8 cellular contexts compared by ENCODE assay signal in genomic region chr3:61371123-61371522, GRCh38.
A peak's percentile ranks its signal among the peaks of the same experiment; 100 is the strongest.
DNase-seq lines count a peak whose midpoint lies in the region; ATAC-seq and TF ChIP-seq lines count a peak whose summit lies in the region.

No MANE protein-coding gene starts in this region.

- no peak overlapping the region for H3K4me3 Mint-ChIP-seq in GM23338
- H3K4me3 Mint-ChIP-seq in activated CD8-positive, alpha-beta memory T cell treated with anti-CD3 and anti-CD28 coated beads, Interleukin-2, amount 10 ng/mL, durations not matched to agents 7 days and 5 days = no peak overlapping the region

- H3F3A ChIP-seq in GM23338 (replicated peaks; ENCODE audit: low read depth) = no peaks in the 10 kb centered on the region

- H3K9me2 ChIP-seq in GM23338 (ENCODE audit: insufficient read depth) = no peaks in the 10 kb centered on the region

- DNase-seq in ELR (ENCODE audit: low read depth) (peak; percentile 19), GM23338 (ENCODE audit: low spot score) (peak; percentile 56), RPMI8226 (peak; percentile 27), iPS DF 6.9 (ENCODE audit: low read depth, low spot score) (peak; percentile 9)
- DNase-seq in activated CD8-positive, alpha-beta memory T cell treated with anti-CD3 and anti-CD28 coated beads, Interleukin-2, amount 10 ng/mL, durations not matched to agents 7 days and 5 days = no peak

- no peaks in the 10 kb centered on the region for H3K27me3 ChIP-seq in GM23338 (ENCODE audit: insufficient read depth)
- H3K27me3 ChIP-seq in iPS DF 6.9 (ENCODE audit: control insufficient read depth, insufficient read depth, low read length) = no peaks in the 10 kb centered on the region

- H3K36me3 ChIP-seq in GM23338 (ENCODE audit: insufficient read depth) = no peaks in the 10 kb centered on the region
- no peaks in the 10 kb centered on the region for H3K36me3 ChIP-seq in iPS DF 6.9 (ENCODE audit: control insufficient read depth, insufficient read depth, low read length)

- no peak overlapping the region for H3K4me3 ChIP-seq in GM23338
- no peak overlapping the region for H3K4me3 ChIP-seq in iPS DF 6.9 (ENCODE audit: low read length)

- no peak overlapping the region for H3K27ac Mint-ChIP-seq in GM23338
- no peak overlapping the region for H3K27ac Mint-ChIP-seq in activated CD8-positive, alpha-beta memory T cell treated with anti-CD3 and anti-CD28 coated beads, Interleukin-2, amount 10 ng/mL, durations not matched to agents 7 days and 5 days

- no peaks in the 10 kb centered on the region; the same call in 2 of the 3 replicates for H3K4me1 Mint-ChIP-seq in GM23338
- no peaks in the 10 kb centered on the region for H3K4me1 Mint-ChIP-seq in activated CD8-positive, alpha-beta memory T cell treated with anti-CD3 and anti-CD28 coated beads, Interleukin-2, amount 10 ng/mL, durations not matched to agents 7 days and 5 days

- no CpG with 5 or more reads among the region's 1 CpG for WGBS in iPS DF 6.9 (ENCODE audit: insufficient coverage, insufficient read length)

- H3K27ac ChIP-seq in GM23338 (ENCODE audit: low read depth) = no peak overlapping the region
- H3K27ac ChIP-seq in iPS DF 6.9 (ENCODE audit: low read length) = no peak overlapping the region

- peak overlapping the region; percentile 49 for H2AFZ ChIP-seq in GM23338

- H3K4me1 ChIP-seq in GM23338 (ENCODE audit: insufficient read depth) = no peaks in the 10 kb centered on the region
- no peaks in the 10 kb centered on the region for H3K4me1 ChIP-seq in iPS DF 6.9 (ENCODE audit: control insufficient read depth, insufficient read depth, low read length)

- peaks cover 5% of the 10 kb centered on the region; the same call in 2 of the 3 replicates for H3K9me3 Mint-ChIP-seq in GM23338
- H3K9me3 Mint-ChIP-seq in activated CD8-positive, alpha-beta memory T cell treated with anti-CD3 and anti-CD28 coated beads, Interleukin-2, amount 10 ng/mL, durations not matched to agents 7 days and 5 days (ENCODE audit: low read depth) = no peaks in the 10 kb centered on the region

- H3K36me3 Mint-ChIP-seq in GM23338 (ENCODE audit: low read depth) = no peaks in the 10 kb centered on the region
- no peaks in the 10 kb centered on the region for H3K36me3 Mint-ChIP-seq in activated CD8-positive, alpha-beta memory T cell treated with anti-CD3 and anti-CD28 coated beads, Interleukin-2, amount 10 ng/mL, durations not matched to agents 7 days and 5 days

- H4K20me1 ChIP-seq in GM23338 (replicated peaks; ENCODE audit: insufficient read depth) = no peaks in the 10 kb centered on the region

- CTCF ChIA-PET in activated CD8-positive, alpha-beta memory T cell treated with anti-CD3 and anti-CD28 coated beads, Interleukin-2, amount 10 ng/mL, durations not matched to agents 7 days and 5 days (lab: Charles Lee) = no interaction called here

- peak; percentile 74 to 97 for TF ChIP-seq CTCF in GM23338 (conservative IDR thresholded peaks at IDR 0.05; ENCODE audit: low read depth in 2 of 2)

- no peaks in the 10 kb centered on the region for H3K9me3 ChIP-seq in iPS DF 6.9 (ENCODE audit: control insufficient read depth, insufficient read depth, low read length)

- no peak overlapping the region for H3K4me2 ChIP-seq in GM23338

- ATAC-seq in GM23338 (peak; percentile 53), HG02642 (IDR thresholded peaks at IDR 0.05; ENCODE audit: poor library complexity, unreplicated experiment) (no peak), GM21390 (IDR thresholded peaks at IDR 0.05; ENCODE audit: unreplicated experiment) (no peak), HG03108 (IDR thresholded peaks at IDR 0.05; ENCODE audit: unreplicated experiment) (no peak)
- no peak for ATAC-seq in activated CD8-positive, alpha-beta memory T cell treated with anti-CD3 and anti-CD28 coated beads, Interleukin-2, amount 10 ng/mL, durations not matched to agents 7 days and 5 days

- H3K79me2 ChIP-seq in GM23338 (replicated peaks; ENCODE audit: insufficient read depth) = no peaks in the 10 kb centered on the region

- H3K27me3 Mint-ChIP-seq in GM23338 (ENCODE audit: insufficient read depth, low read depth, poor library complexity) = no peaks in the 10 kb centered on the region
- peaks cover 5% of the 10 kb centered on the region for H3K27me3 Mint-ChIP-seq in activated CD8-positive, alpha-beta memory T cell treated with anti-CD3 and anti-CD28 coated beads, Interleukin-2, amount 10 ng/mL, durations not matched to agents 7 days and 5 days

TF ChIP-seq in GM23338, 12 proteins besides CTCF, POLR2A, EP300 and RAD21:
- TF ChIP-seq STAT1 (IDR thresholded peaks at IDR 0.05; ENCODE audit: unreplicated experiment) = no peak
- no peak for TF ChIP-seq REST (IDR thresholded peaks at IDR 0.05; ENCODE audit: unreplicated experiment)
- no peak for TF ChIP-seq ETS1 (IDR thresholded peaks at IDR 0.05)
- no peak for TF ChIP-seq JUNB (IDR thresholded peaks at IDR 0.05; ENCODE audit: unreplicated experiment)
- TF ChIP-seq NANOG (IDR thresholded peaks at IDR 0.05; ENCODE audit: borderline replicate concordance) = no peak
- TF ChIP-seq POLR2AphosphoS5 (IDR thresholded peaks at IDR 0.05; ENCODE audit: low read depth) = no peak
